8 cellular contexts compared by ENCODE assay signal in genomic region chr11:64334764-64335741, GRCh38. TPM values are rescaled to one million over a fixed set of nuclear protein-coding genes. Genes with fewer than 3 reads are reported as not detected.
DNase-seq lines count a peak whose midpoint lies in the region; FAIRE-seq and TF ChIP-seq lines count a peak whose summit lies in the region.

No MANE protein-coding gene starts in this region.

- 19 to 50% (median 36%) methylated on average over 13 of the region's 13 CpGs for WGBS in small intestine, 3 donors

- CTCF ChIA-PET in AG04450 (lab: Charles Lee): interaction anchor here (1.2 kb wide), 1 partner anchor 20 kb away, joined by 3 read pairs; no protein-coding TSS in a partner anchor

- FAIRE-seq in small intestine (lab: Jason Lieb, UNC): no peak

- no peaks in the 10 kb centered on the region for H3K36me3 ChIP-seq in MG63
- H3K36me3 ChIP-seq in fibroblast of lung (ENCODE audit: control insufficient read depth, insufficient read depth, low read length): no peaks in the 10 kb centered on the region
- H3K36me3 ChIP-seq in small intestine (ENCODE audit: control insufficient read depth in 2 of 2, insufficient read depth in 2 of 2, low read length in 2 of 2): no peaks in the 10 kb centered on the region

- H2AFZ ChIP-seq in fibroblast of lung (ENCODE audit: low read length): no peak overlapping the region

- H3K9ac ChIP-seq in fibroblast of lung (ENCODE audit: insufficient read depth, low read length): no peak overlapping the region

- H3K27me3 ChIP-seq in AG04450 (ENCODE audit: control insufficient read depth, insufficient read depth, low read length) (no peaks in the 10 kb centered on the region), MG63 (no peaks in the 10 kb centered on the region), fibroblast of lung (ENCODE audit: control insufficient read depth, insufficient read depth, low read length) (no peaks in the 10 kb centered on the region), small intestine (ENCODE audit: control insufficient read depth in 2 of 2, insufficient read depth in 2 of 2, low read length in 2 of 2) (no peaks in the 10 kb centered on the region)

- H3K4me3 ChIP-seq in AG04450 (ENCODE audit: low read depth, low read length): no peak overlapping the region
- no peak overlapping the region for H3K4me3 ChIP-seq in HFF-Myc (replicated peaks; ENCODE audit: low read depth, low read length)
- no peak overlapping the region for H3K4me3 ChIP-seq in MG63
- no peak overlapping the region for H3K4me3 ChIP-seq in fibroblast of lung (replicated peaks in 1 of 4; ENCODE audit: control extremely low read depth in 1 of 4, insufficient read depth in 1 of 4, low read depth in 3 of 4, low read length in 4 of 4)
- no peak overlapping the region for H3K4me3 ChIP-seq in small intestine (ENCODE audit: low read depth in 1 of 2, low read length in 2 of 2)

- POLR2A ChIA-PET in AG04450 (lab: Yijun Ruan, JAX): interaction anchor here (1.5 kb wide), 1 partner anchor 18 kb away, joined by 6 read pairs; the partner anchor contains the start of genes PRDX5 and TRMT112

- H3K79me2 ChIP-seq in fibroblast of lung (ENCODE audit: control insufficient read depth, insufficient read depth, low read length): no peaks in the 10 kb centered on the region

- H4K20me1 ChIP-seq in fibroblast of lung (ENCODE audit: control insufficient read depth, extremely low read depth, insufficient read depth, low read length): no peaks in the 10 kb centered on the region

- H3K9me3 ChIP-seq in AG04450 (ENCODE audit: control insufficient read depth, insufficient read depth, low read length): no peaks in the 10 kb centered on the region; the same call in 1 of the 2 replicates
- no peaks in the 10 kb centered on the region for H3K9me3 ChIP-seq in MG63
- H3K9me3 ChIP-seq in fibroblast of lung (ENCODE audit: control insufficient read depth, insufficient read depth, low read depth, low read length): no peaks in the 10 kb centered on the region
- no peaks in the 10 kb centered on the region for H3K9me3 ChIP-seq in small intestine (ENCODE audit: control insufficient read depth, low read depth)

- TF ChIP-seq CTCF in AG04450 (IDR thresholded peaks at IDR 0.05; ENCODE audit: low read depth, low read length) (no peak), GM12873 (IDR thresholded peaks at IDR 0.05; ENCODE audit: insufficient read depth, low read depth, low read length, missing control alignments) (peak; percentile 3), HFF-Myc (IDR thresholded peaks at IDR 0.05; ENCODE audit: low read depth, low read length, missing control alignments) (no peak), fibroblast of lung (conservative IDR thresholded peaks at IDR 0.05 in 1 of 2, IDR thresholded peaks at IDR 0.05 in 1 of 2; ENCODE audit: low read depth in 1 of 2, low read length in 2 of 2) (no peak)

- peak overlapping the region; percentile 19 for H3K4me2 ChIP-seq in fibroblast of lung (ENCODE audit: extremely low read depth, insufficient read depth, low read length)

- DNase-seq in AG04450 (ENCODE audit: low read depth, low spot score) (peak; percentile 75), HFF-Myc (ENCODE audit: extremely low read depth, low read depth) (peak; percentile 65), MG63 (peak; percentile 85), SIG-M5 (lab: John Stamatoyannopoulos, UW) (peak; percentile 85), fibroblast of lung (ENCODE audit: low read depth in 2 of 2) (peak; percentile 82 to 97), small intestine (peak; percentile 97), superior temporal gyrus (ENCODE audit: extremely low spot score) (no peak)

- H3K27ac ChIP-seq in AG04450 (ENCODE audit: low read depth, low read length) (peak overlapping the region; percentile 47), fibroblast of lung (ENCODE audit: insufficient read depth, low read length) (peak overlapping the region; percentile 47), small intestine (ENCODE audit: low read depth in 1 of 2, low read length in 1 of 2) (peak overlapping the region; percentile 56 to 57)

- H3K4me1 ChIP-seq in fibroblast of lung (ENCODE audit: control insufficient read depth, extremely low read depth, insufficient read depth, low read length) (peaks cover 14% of the 10 kb centered on the region), small intestine (ENCODE audit: control insufficient read depth in 2 of 2, insufficient read depth in 1 of 2, low read depth in 1 of 2, low read length in 1 of 2) (peaks cover 0 to 3% of the 10 kb centered on the region in 2 donors)

RNA-seq across cellular contexts. Expression of gene CCDC88B, which starts 5.0 kb away (rescaled TPM):
- polyA plus RNA-seq in AG04450 (2011; rRNA removed) (1.4 and 2.0 TPM in 2 replicates), fibroblast of lung (0.56 and 0.88 TPM in 2 replicates), small intestine (100 to 1,000 TPM in 2 of 3 donors, 10 to 100 TPM in 1; 32.3 to 363 (median 147) TPM)
- polyA minus RNA-seq in AG04450 (2011; rRNA and poly(A)+ RNA removed): 0.09 and 1.00 TPM in 2 replicates
- 1.8 and 3.0 TPM in 2 replicates for total RNA-seq in MG63 (2014; rRNA removed; shearing (Covaris generic); ENCODE audit: low replicate concordance)
- 2.1 and 3.1 TPM in 2 replicates for total RNA-seq in fibroblast of lung
- polyA plus RNA-seq in fibroblast of lung (2012): 0.87 and 2.2 TPM in 2 replicates
- polyA minus RNA-seq in fibroblast of lung (ENCODE audit: low replicate concordance): 2.6 TPM in 1 of 2 replicates, not detected in the other

RNA-seq across cellular contexts. Expression of gene PRDX5, which starts 17.1 kb away (rescaled TPM):
- 366 and 383 TPM in 2 replicates for polyA plus RNA-seq in AG04450 (2011; rRNA removed)
- 78.3 and 84.2 TPM in 2 replicates for polyA minus RNA-seq in AG04450 (2011; rRNA and poly(A)+ RNA removed)
- total RNA-seq in MG63 (2014; rRNA removed; shearing (Covaris generic); ENCODE audit: low replicate concordance): 291 and 333 TPM in 2 replicates
- 301 and 319 TPM in 2 replicates for total RNA-seq in fibroblast of lung
- 311 and 431 TPM in 2 replicates for polyA plus RNA-seq in fibroblast of lung
- polyA plus RNA-seq in fibroblast of lung (2012): 328 and 464 TPM in 2 replicates
- 73.1 and 198 TPM in 2 replicates for polyA minus RNA-seq in fibroblast of lung (ENCODE audit: low replicate concordance)
- 100 to 1,000 TPM; 477 to 668 (median 619) TPM for polyA plus RNA-seq in small intestine

RNA-seq across cellular contexts. Expression of gene TRMT112, which starts 17.7 kb away (rescaled TPM):
- polyA plus RNA-seq in AG04450 (2011; rRNA removed): 194 and 208 TPM in 2 replicates
- 55.9 and 73.8 TPM in 2 replicates for polyA minus RNA-seq in AG04450 (2011; rRNA and poly(A)+ RNA removed)
- total RNA-seq in MG63 (2014; rRNA removed; shearing (Covaris generic); ENCODE audit: low replicate concordance): 356 and 508 TPM in 2 replicates
- 248 and 255 TPM in 2 replicates for total RNA-seq in fibroblast of lung
- 161 and 222 TPM in 2 replicates for polyA plus RNA-seq in fibroblast of lung
- polyA plus RNA-seq in fibroblast of lung (2012): 265 and 320 TPM in 2 replicates
- 54.4 and 59.5 TPM in 2 replicates for polyA minus RNA-seq in fibroblast of lung (ENCODE audit: low replicate concordance)
- 100 to 1,000 TPM in 2 of 3 donors, 10 to 100 TPM in 1; 99.3 to 188 (median 171) TPM for polyA plus RNA-seq in small intestine

RNA-seq across cellular contexts. Expression of gene RPS6KA4, which starts 23.9 kb away (rescaled TPM):
- polyA plus RNA-seq in AG04450 (2011; rRNA removed) (21.9 and 29.6 TPM in 2 replicates), fibroblast of lung (15.9 and 20.5 TPM in 2 replicates), small intestine (10 to 100 TPM; 27.5 to 33.4 (median 30.0) TPM)
- polyA minus RNA-seq in AG04450 (2011; rRNA and poly(A)+ RNA removed): 26.9 and 36.6 TPM in 2 replicates
- 73.7 and 94.2 TPM in 2 replicates for total RNA-seq in MG63 (2014; rRNA removed; shearing (Covaris generic); ENCODE audit: low replicate concordance)
- 27.6 and 29.3 TPM in 2 replicates for total RNA-seq in fibroblast of lung
- 28.8 and 47.4 TPM in 2 replicates for polyA plus RNA-seq in fibroblast of lung (2012)
- polyA minus RNA-seq in fibroblast of lung (ENCODE audit: low replicate concordance): 43.5 and 63.3 TPM in 2 replicates

RNA-seq across cellular contexts. Expression of gene ESRRA, which starts 29.7 kb away (rescaled TPM):
- polyA plus RNA-seq in AG04450 (2011; rRNA removed) (5.5 and 7.4 TPM in 2 replicates), fibroblast of lung (6.7 and 8.1 TPM in 2 replicates), small intestine (100 to 1,000 TPM; 192 to 417 (median 404) TPM)
- 5.6 and 6.0 TPM in 2 replicates for polyA minus RNA-seq in AG04450 (2011; rRNA and poly(A)+ RNA removed)
- 52.0 and 79.2 TPM in 2 replicates for total RNA-seq in MG63 (2014; rRNA removed; shearing (Covaris generic); ENCODE audit: low replicate concordance)
- 32.4 and 32.5 TPM in 2 replicates for total RNA-seq in fibroblast of lung
- 9.7 and 15.2 TPM in 2 replicates for polyA plus RNA-seq in fibroblast of lung (2012)
- polyA minus RNA-seq in fibroblast of lung (ENCODE audit: low replicate concordance): 5.5 and 9.3 TPM in 2 replicates

Comparison
In these comparisons a context has a peak if more than half of its experiments do, and no peak if none do; other contexts are left out.
1. RNA of gene CCDC88B, which starts 5.0 kb away (polyA plus RNA-seq): 32.3 to 363 TPM in small intestine; 1.4 to 2.0 TPM in AG04450 and 0.56 to 2.2 TPM in fibroblast of lung; every median in the first group is over 10 times any median in the second.
2. Peak in every context shown above with its lines, with median percentiles within 50 percentile points of each other: H3K27ac ChIP-seq.